1 cellular context compared by ENCODE assay signal in genomic region chr1:87362063-87362833, GRCh38.
TF ChIP-seq lines count a peak whose summit lies in the region.

No MANE protein-coding gene starts in this region.

TF ChIP-seq in K562, 482 proteins besides CTCF, POLR2A, EP300 and RAD21 (continued from another document):
- TF ChIP-seq CBX2 (IDR thresholded peaks at IDR 0.05; ENCODE audit: insufficient read depth, low read length, poor library complexity, severe bottlenecking) (no peak), BCOR (IDR thresholded peaks at IDR 0.05) (peak; percentile 73; the same call in 1 of the 2 replicates), NFYB (IDR thresholded peaks at IDR 0.05; ENCODE audit: extremely low read depth, insufficient read length) (no peak), HDAC8 (tag; IDR thresholded peaks at IDR 0.05) (no peak), OTX1 (CRISPR knock-in tag; IDR thresholded peaks at IDR 0.05) (no peak), ZNF280B (CRISPR knock-in tag; IDR thresholded peaks at IDR 0.05) (no peak), COPS2 (conservative IDR thresholded peaks at IDR 0.05) (no peak), RBM25 (IDR thresholded peaks at IDR 0.05; ENCODE audit: low read depth, low read length, severe bottlenecking) (peak; percentile 76), ADNP (tag; IDR thresholded peaks at IDR 0.05) (peak; percentile 69; the same call in 1 of the 2 replicates), SIX5 (IDR thresholded peaks at IDR 0.05; ENCODE audit: borderline replicate concordance in 1 of 2, insufficient read depth in 1 of 2, low read depth in 1 of 2, low read length in 2 of 2) (no peak), ZNF444 (CRISPR knock-in tag; IDR thresholded peaks at IDR 0.05) (no peak), ESRRA (IDR thresholded peaks at IDR 0.05; ENCODE audit: borderline replicate concordance, low read depth) (peak; percentile 22; the same call in 1 of the 2 replicates), PPARD (CRISPR knock-in tag; IDR thresholded peaks at IDR 0.05) (no peak), RCOR1 (IDR thresholded peaks at IDR 0.05; ENCODE audit: borderline replicate concordance in 1 of 2, low read depth in 2 of 2, low read length in 2 of 2) (peak in 1 of 2 experiments; percentile 34; a peak in 1 of 4 replicates), PTBP1 (IDR thresholded peaks at IDR 0.05; ENCODE audit: low read depth, low read length) (no peak)
TF ChIP-seq in K562: peak in this region for 5.
